14 cellular contexts compared by ENCODE assay signal in genomic region chr7:32030904-32031692, GRCh38. TPM values are rescaled to one million over a fixed set of nuclear protein-coding genes. Genes with fewer than 3 reads are reported as not detected.
DNase-seq lines count a peak whose midpoint lies in the region; ATAC-seq and TF ChIP-seq lines count a peak whose summit lies in the region.
"Had no signal": no experiment of that assay in that cellular context is flagged by ENCODE, and none has a peak within 500 bp of the region (broad histone marks: within the 10 kb centered on the region; RNA-seq: fewer than 3 reads in every experiment).

No MANE protein-coding gene starts in this region.

- H3K79me2 ChIP-seq in hepatocyte = no peaks in the 10 kb centered on the region

- H2AFZ ChIP-seq in hepatocyte = no peak overlapping the region

- no peak for ATAC-seq in GM19035 (IDR thresholded peaks at IDR 0.05; ENCODE audit: unreplicated experiment)
- no peak for ATAC-seq in HG02870 (IDR thresholded peaks at IDR 0.05; ENCODE audit: unreplicated experiment)

- H3K4me2 ChIP-seq in hepatocyte = no peak overlapping the region

- DNase-seq in AML-193 (lab: John Stamatoyannopoulos, UW) (peak; percentile 61 to 66), HL-60 (ENCODE audit: low read depth in 1 of 2, low spot score in 1 of 2) (peak; percentile 7 to 14), NOMO-1 treated with DMSO at 0.1 percent for 48 hours (lab: John Stamatoyannopoulos, UW; ENCODE audit: unreplicated experiment) (peak; percentile 85), hepatocyte (ENCODE audit: low spot score) (no peak), suprapubic skin (ENCODE audit: low spot score in 2 of 2) (no peak), NCI-H2196 (lab: John Stamatoyannopoulos, UW; ENCODE audit: unreplicated experiment) (no peak)
- DNase-seq: activated naive CD4-positive, alpha-beta T cell treated with anti-CD3 and anti-CD28 coated beads, Interleukin-2, amount 50 U/mL, for 16 hours; caudate nucleus; midbrain; NCI-H524; posterior cingulate gyrus had no signal

- TF ChIP-seq CTCF in HL-60 (IDR thresholded peaks at IDR 0.05; ENCODE audit: insufficient read depth, low read length) = no peak
- TF ChIP-seq CTCF in hepatocyte (IDR thresholded peaks at IDR 0.05; ENCODE audit: poor library complexity) = no peak
- TF ChIP-seq CTCF in suprapubic skin (IDR thresholded peaks at IDR 0.05) = no peak

- TF ChIP-seq POLR2A in suprapubic skin (IDR thresholded peaks at IDR 0.05) = no peak

- TF ChIP-seq EP300 in suprapubic skin (IDR thresholded peaks at IDR 0.05) = no peak

- no peaks in the 10 kb centered on the region for H3K4me1 ChIP-seq in hepatocyte (ENCODE audit: insufficient read depth)
- H3K4me1 ChIP-seq in suprapubic skin = no peaks in the 10 kb centered on the region

- H3K27ac ChIP-seq in HL-60 (replicated peaks) = no peak overlapping the region
- H3K27ac ChIP-seq in hepatocyte = peak overlapping the region; percentile 42
- no peak overlapping the region for H3K27ac ChIP-seq in suprapubic skin

- H3K9me2 ChIP-seq in hepatocyte (replicated peaks; ENCODE audit: insufficient read depth) = no peaks in the 10 kb centered on the region

- H3K27me3 ChIP-seq in HL-60 (ENCODE audit: insufficient read depth, poor library complexity, severe bottlenecking) (no peaks in the 10 kb centered on the region), hepatocyte (no peaks in the 10 kb centered on the region), suprapubic skin (no peaks in the 10 kb centered on the region)

- H3K9me3 ChIP-seq in hepatocyte (ENCODE audit: low read depth) (no peaks in the 10 kb centered on the region), suprapubic skin (no peaks in the 10 kb centered on the region)

- no peak overlapping the region for H3K4me3 ChIP-seq in HL-60 (replicated peaks; ENCODE audit: insufficient read depth, low read length)
- H3K4me3 ChIP-seq in hepatocyte = no peak overlapping the region
- no peak overlapping the region for H3K4me3 ChIP-seq in suprapubic skin

- H3K36me3 ChIP-seq in hepatocyte (replicated peaks; ENCODE audit: insufficient read depth, low read depth) (no peaks in the 10 kb centered on the region), suprapubic skin (no peaks in the 10 kb centered on the region)

- no peaks in the 10 kb centered on the region for H4K20me1 ChIP-seq in hepatocyte (ENCODE audit: insufficient read depth, poor library complexity, severe bottlenecking)

- WGBS in hepatocyte (ENCODE audit: low lambda C conversion rate, missing lambda C conversion rate) = 70% methylated on average over 3 of the region's 3 CpGs
- WGBS in suprapubic skin = 68% methylated on average over 3 of the region's 3 CpGs

RNA-seq across cellular contexts. Expression of gene PDE1C, which starts 39.1 kb away (rescaled TPM):
- total RNA-seq in hepatocyte (3.3 and 5.0 TPM in 2 replicates), suprapubic skin (1 to 10 TPM in 1 of 4 donors, under 1 TPM in 3; 0.64 to 1.8 (median 0.83) TPM)
- 1.8 and 2.7 TPM in 2 replicates for polyA plus RNA-seq in hepatocyte
- total RNA-seq: LHCN-M2 had no signal

Comparison
In these comparisons a context has a peak if more than half of its experiments do, and no peak if none do; other contexts are left out.
1. DNase-seq: peak in AML-193 (2 of 2), HL-60 (2 of 2) and NOMO-1 treated with DMSO at 0.1 percent for 48 hours (single experiment); none in hepatocyte (single experiment), suprapubic skin (0 of 2) and NCI-H2196 (single experiment).